9 cellular contexts compared by ENCODE assay signal in the genomic region with DNA sequence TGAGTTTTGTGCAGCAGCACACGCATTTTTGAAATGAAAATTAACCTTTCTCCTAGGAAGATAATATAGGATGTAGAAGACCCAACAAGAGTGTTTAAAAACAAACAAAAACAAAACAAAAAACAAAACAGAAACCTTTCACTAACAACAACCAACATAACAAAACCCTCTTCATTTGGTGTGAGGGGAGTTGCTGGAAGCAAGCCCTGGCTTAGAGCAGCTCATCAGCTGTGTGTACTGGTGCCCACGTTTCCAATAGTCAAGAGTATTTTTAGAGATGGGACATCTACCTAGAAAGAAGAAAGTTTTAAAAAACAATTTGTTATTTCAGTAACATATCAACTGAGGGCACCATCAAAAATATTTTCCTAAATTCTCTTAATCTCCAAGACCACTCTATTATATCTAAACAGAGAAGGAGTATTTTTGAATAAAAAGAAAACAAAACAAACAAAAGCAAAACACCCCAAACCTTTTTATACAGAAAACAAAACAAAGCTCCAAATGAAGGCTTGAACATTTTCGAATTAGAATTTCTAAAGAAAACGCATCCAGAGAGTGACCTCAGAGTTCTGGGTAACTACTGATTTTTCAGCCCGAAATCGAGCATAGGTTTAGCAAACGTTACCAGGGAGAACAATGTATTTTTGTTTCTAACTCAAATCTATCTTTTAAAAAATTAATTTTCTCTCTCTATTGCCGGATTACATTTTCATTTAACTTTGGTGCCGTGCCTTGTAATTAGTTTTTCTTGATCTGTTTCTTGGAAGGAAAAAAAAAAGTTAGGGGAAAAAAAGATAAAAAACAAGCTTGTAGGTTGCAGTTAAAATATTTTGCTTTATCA.
DNase-seq lines count a peak whose midpoint lies in the region; ATAC-seq and TF ChIP-seq lines count a peak whose summit lies in the region.
"Had no signal": no experiment of that assay in that cellular context is flagged by ENCODE, and none has a peak within 500 bp of the region (broad histone marks: within the 10 kb centered on the region; RNA-seq: fewer than 3 reads in every experiment).

No MANE protein-coding gene starts in this region.

- H3K27me3 Mint-ChIP-seq in activated CD8-positive, alpha-beta memory T cell treated with anti-CD3 and anti-CD28 coated beads, Interleukin-2, amount 10 ng/mL, durations not matched to agents 7 days and 5 days: peaks cover 67% of the 10 kb centered on the region
- H3K27me3 Mint-ChIP-seq in stimulated activated naive B cell treated with anti-CD40 and anti-IgM and Interleukin-4, amounts not matched to agents 10 μg/mL and 1 μg/mL and 100 μg/mL, for 72 hours: peaks cover 28 to 62% of the 10 kb centered on the region in 2 donors

- H3F3A ChIP-seq in SU-DHL-6 (ENCODE audit: insufficient read depth): no peaks in the 10 kb centered on the region

- CTCF ChIA-PET in activated CD8-positive, alpha-beta memory T cell treated with anti-CD3 and anti-CD28 coated beads, Interleukin-2, amount 10 ng/mL, durations not matched to agents 7 days and 5 days (lab: Charles Lee): interaction anchor here (0.7 to 4.2 kb wide), 13 partner anchors 13 to 635 kb away, joined by 3 to 39 read pairs (median 5); a partner anchor contains a TSS

- no peak for DNase-seq in activated CD8-positive, alpha-beta memory T cell treated with anti-CD3 and anti-CD28 coated beads, Interleukin-2, amount 10 ng/mL, durations not matched to agents 7 days and 5 days
- no peak for DNase-seq in activated CD8-positive, alpha-beta memory T cell treated with anti-CD3 and anti-CD28 coated beads, Interleukin-2, amount 50 U/mL, for 4 hours
- peak; percentile 11 for DNase-seq in iPS-NIHi7 (ENCODE audit: extremely low spot score)
- no peak for DNase-seq in stimulated activated naive B cell treated with anti-CD40 and anti-IgM and Interleukin-4, amounts not matched to agents 10 μg/mL and 1 μg/mL and 100 μg/mL, for 72 hours
- DNase-seq in activated effector memory CD4-positive, alpha-beta T cell treated with Interleukin-2 at 50 U/mL for 16 hours: no peak
- no peak for DNase-seq in CD1c-positive myeloid dendritic cell (ENCODE audit: extremely low spot score)

- ATAC-seq in activated CD8-positive, alpha-beta memory T cell treated with anti-CD3 and anti-CD28 coated beads, Interleukin-2, amount 10 ng/mL, durations not matched to agents 7 days and 5 days: no peak
- ATAC-seq in stimulated activated naive B cell treated with anti-CD40 and anti-IgM and Interleukin-4, amounts not matched to agents 10 μg/mL and 1 μg/mL and 100 μg/mL, for 72 hours (replicated peaks): no peak
- no peak for ATAC-seq in HG02763 (IDR thresholded peaks at IDR 0.05; ENCODE audit: unreplicated experiment)
- ATAC-seq: gastroesophageal sphincter had no signal

- peak overlapping the region; percentile 98 for H3K4me2 ChIP-seq in SU-DHL-6 (ENCODE audit: low read depth, low read length, poor library complexity, severe bottlenecking)

- no peaks in the 10 kb centered on the region for H3K36me3 Mint-ChIP-seq in activated CD8-positive, alpha-beta memory T cell treated with anti-CD3 and anti-CD28 coated beads, Interleukin-2, amount 10 ng/mL, durations not matched to agents 7 days and 5 days
- no peaks in the 10 kb centered on the region for H3K36me3 Mint-ChIP-seq in stimulated activated naive B cell treated with anti-CD40 and anti-IgM and Interleukin-4, amounts not matched to agents 10 μg/mL and 1 μg/mL and 100 μg/mL, for 72 hours

- H3K79me2 ChIP-seq in SU-DHL-6 (ENCODE audit: insufficient read depth, low read length): no peaks in the 10 kb centered on the region

- H3K4me1 Mint-ChIP-seq in activated CD8-positive, alpha-beta memory T cell treated with anti-CD3 and anti-CD28 coated beads, Interleukin-2, amount 10 ng/mL, durations not matched to agents 7 days and 5 days: peaks cover 17% of the 10 kb centered on the region
- H3K4me1 Mint-ChIP-seq in stimulated activated naive B cell treated with anti-CD40 and anti-IgM and Interleukin-4, amounts not matched to agents 10 μg/mL and 1 μg/mL and 100 μg/mL, for 72 hours: peaks cover 10 to 27% of the 10 kb centered on the region in 2 donors

- no peak overlapping the region for H3K9ac ChIP-seq in SU-DHL-6 (ENCODE audit: low read length)

- no peak overlapping the region for H3K27ac ChIP-seq in SU-DHL-6 (ENCODE audit: low read depth, low read length)
- H3K27ac ChIP-seq: gastroesophageal sphincter had no signal

- no peaks in the 10 kb centered on the region for H3K36me3 ChIP-seq in SU-DHL-6 (ENCODE audit: low read length)
- H3K36me3 ChIP-seq: gastroesophageal sphincter had no signal

- no peak for TF ChIP-seq CTCF in SU-DHL-6 (IDR thresholded peaks at IDR 0.05; ENCODE audit: insufficient read depth, low read length, poor library complexity, severe bottlenecking)

- no peaks in the 10 kb centered on the region; the same call in 1 of the 2 replicates for H4K20me1 ChIP-seq in SU-DHL-6 (ENCODE audit: low read depth, low read length)

- no peaks in the 10 kb centered on the region for H3K9me2 ChIP-seq in SU-DHL-6 (replicated peaks; ENCODE audit: insufficient read depth, low read length)

- H3K27ac Mint-ChIP-seq in activated CD8-positive, alpha-beta memory T cell treated with anti-CD3 and anti-CD28 coated beads, Interleukin-2, amount 10 ng/mL, durations not matched to agents 7 days and 5 days: no peak overlapping the region
- H3K27ac Mint-ChIP-seq in stimulated activated naive B cell treated with anti-CD40 and anti-IgM and Interleukin-4, amounts not matched to agents 10 μg/mL and 1 μg/mL and 100 μg/mL, for 72 hours: peak overlapping the region; percentile 86

- no peaks in the 10 kb centered on the region for H3K27me3 ChIP-seq in SU-DHL-6 (ENCODE audit: low read length)

- peak overlapping the region; percentile 75 for H3K4me3 Mint-ChIP-seq in activated CD8-positive, alpha-beta memory T cell treated with anti-CD3 and anti-CD28 coated beads, Interleukin-2, amount 10 ng/mL, durations not matched to agents 7 days and 5 days
- peak overlapping the region; percentile 86 for H3K4me3 Mint-ChIP-seq in stimulated activated naive B cell treated with anti-CD40 and anti-IgM and Interleukin-4, amounts not matched to agents 10 μg/mL and 1 μg/mL and 100 μg/mL, for 72 hours

- peak overlapping the region; percentile 60 for H3K4me3 ChIP-seq in SU-DHL-6 (ENCODE audit: insufficient read depth, low read length, poor library complexity, severe bottlenecking)

- peak overlapping the region; percentile 100 for H2AFZ ChIP-seq in SU-DHL-6 (ENCODE audit: low read depth, low read length, severe bottlenecking)

- H3K9me3 Mint-ChIP-seq in activated CD8-positive, alpha-beta memory T cell treated with anti-CD3 and anti-CD28 coated beads, Interleukin-2, amount 10 ng/mL, durations not matched to agents 7 days and 5 days (ENCODE audit: low read depth): no peaks in the 10 kb centered on the region
- H3K9me3 Mint-ChIP-seq in stimulated activated naive B cell treated with anti-CD40 and anti-IgM and Interleukin-4, amounts not matched to agents 10 μg/mL and 1 μg/mL and 100 μg/mL, for 72 hours: no peaks in the 10 kb centered on the region

- H3K9me3 ChIP-seq in SU-DHL-6 (ENCODE audit: insufficient read depth, low read length): no peaks in the 10 kb centered on the region
- H3K9me3 ChIP-seq: gastroesophageal sphincter had no signal
